ENCODE assay signal across 8 cellular contexts in the genomic region with DNA sequence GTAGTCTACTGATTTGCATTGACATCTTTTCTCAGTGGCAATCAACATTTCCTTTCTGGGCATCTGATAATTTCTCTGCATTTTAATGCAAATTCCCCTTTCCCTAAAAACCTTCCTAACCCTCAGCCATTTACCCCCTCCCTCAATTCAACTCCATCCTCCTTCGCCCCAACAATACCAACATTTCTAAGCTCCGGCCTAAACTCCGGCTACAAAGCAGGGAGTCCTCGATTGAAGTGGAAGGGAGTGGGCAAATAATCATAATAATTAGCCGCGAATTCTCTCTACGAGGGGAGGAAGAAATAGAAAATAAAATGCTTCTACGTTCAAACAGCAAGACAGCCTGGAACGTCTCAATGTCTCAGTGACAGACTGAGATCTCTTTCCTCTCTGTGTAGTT. TPM values are rescaled to one million over a fixed set of nuclear protein-coding genes. Genes with fewer than 3 reads are reported as not detected.
DNase-seq lines count a peak whose midpoint lies in the region; ATAC-seq, FAIRE-seq and TF ChIP-seq lines count a peak whose summit lies in the region.

No MANE protein-coding gene starts in this region.

- H3K27ac ChIP-seq in OCI-LY7 (ENCODE audit: low read depth, low read length, poor library complexity, severe bottlenecking) (peak overlapping the region; percentile 90), rectal smooth muscle tissue (ENCODE audit: low read depth, low read length) (peak overlapping the region; percentile 83)

- POLR2A ChIA-PET in OCI-LY7 (lab: Charles Lee): interaction anchor here (1.4 to 4.1 kb wide), 6 partner anchors 109 to 236 kb away, joined by 4 to 31 read pairs (median 8); no protein-coding TSS in a partner anchor

- H3K4me1 ChIP-seq in OCI-LY7 (ENCODE audit: insufficient read depth, low read length, poor library complexity, severe bottlenecking): peaks cover 46% of the 10 kb centered on the region
- peaks cover 30% of the 10 kb centered on the region for H3K4me1 ChIP-seq in rectal smooth muscle tissue (ENCODE audit: control insufficient read depth, insufficient read depth, low read length)
- H3K4me1 ChIP-seq in mucosa of descending colon (ENCODE audit: low read depth): peaks cover 17% of the 10 kb centered on the region

- CTCF ChIA-PET in OCI-LY7 (lab: Charles Lee; ENCODE audit: unreplicated experiment): interaction anchor here (1.4 kb wide), 1 partner anchor 109 kb away, joined by 5 read pairs; no protein-coding TSS in a partner anchor

- intact Hi-C loops in OCI-LY7 (cut with micrococcal nuclease; ENCODE audit: unreplicated experiment) (loop anchor here (2.0 kb wide), 1 partner anchor 660 kb away; no protein-coding TSS in a partner anchor), mucosa of descending colon (cut with DNase I, micrococcal nuclease) (no loop called here)

- no peak for TF ChIP-seq CTCF in OCI-LY7 (conservative IDR thresholded peaks at IDR 0.05; ENCODE audit: low read length)
- no peak for TF ChIP-seq CTCF in epithelial cell of proximal tubule (conservative IDR thresholded peaks at IDR 0.05; ENCODE audit: low read depth, low read length)
- TF ChIP-seq CTCF in mucosa of descending colon (IDR thresholded peaks at IDR 0.05): no peak

- no peak overlapping the region for H3K9ac ChIP-seq in rectal smooth muscle tissue (ENCODE audit: low read length)

- peaks cover 92% of the 10 kb centered on the region for H3K79me2 ChIP-seq in OCI-LY7 (ENCODE audit: insufficient read depth, low read depth, low read length)

- no TSS peak for BruUV-seq in OCI-LY7 (replicated peaks; lab: Mats Ljungman, UMichigan)

- DNase-seq in GM19239 (ENCODE audit: insufficient read length, low spot score): no peak
- no peak for DNase-seq in OCI-LY7 (ENCODE audit: low spot score)
- DNase-seq in epithelial cell of proximal tubule (ENCODE audit: low read depth): no peak
- no peak for DNase-seq in mucosa of descending colon
- DNase-seq in DMS153 treated with DMSO at 0.1 percent for 48 hours (lab: John Stamatoyannopoulos, UW; ENCODE audit: unreplicated experiment): no peak

- H4K20me1 ChIP-seq in OCI-LY7 (ENCODE audit: insufficient read depth, low read length): peaks cover 16% of the 10 kb centered on the region; the same call in 1 of the 2 replicates

- H3K4me3 ChIP-seq in OCI-LY7 (ENCODE audit: low read depth, low read length, poor library complexity, severe bottlenecking) (peak overlapping the region; percentile 93), epithelial cell of proximal tubule (ENCODE audit: low read depth, low read length) (peak overlapping the region; percentile 85), rectal smooth muscle tissue (ENCODE audit: low read length) (peak overlapping the region; percentile 87), mucosa of descending colon (no peak overlapping the region)

- peak; percentile 8 for FAIRE-seq in GM19239 (lab: Jason Lieb, UNC)

- no peak for ATAC-seq in mucosa of descending colon
- no peak for ATAC-seq in HG03280 (IDR thresholded peaks at IDR 0.05; ENCODE audit: unreplicated experiment)
- no peak for ATAC-seq in GM18519 (IDR thresholded peaks at IDR 0.05; ENCODE audit: low FRiP score, unreplicated experiment)

- H3K9me3 ChIP-seq in OCI-LY7 (ENCODE audit: low read length) (no peaks in the 10 kb centered on the region), mucosa of descending colon (no peaks in the 10 kb centered on the region)

- H3K9me2 ChIP-seq in OCI-LY7 (ENCODE audit: insufficient read depth, low read length): no peaks in the 10 kb centered on the region

- H3K36me3 ChIP-seq in OCI-LY7 (ENCODE audit: insufficient read depth, low read length) (peaks cover 63% of the 10 kb centered on the region), rectal smooth muscle tissue (ENCODE audit: control insufficient read depth, insufficient read depth, low read length) (no peaks in the 10 kb centered on the region), mucosa of descending colon (ENCODE audit: low read depth) (no peaks in the 10 kb centered on the region)

- H2AFZ ChIP-seq in OCI-LY7 (ENCODE audit: low read length): no peak overlapping the region

- peak overlapping the region; percentile 100 for H3K4me2 ChIP-seq in OCI-LY7 (ENCODE audit: low read length)

- H3K27me3 ChIP-seq in rectal smooth muscle tissue (ENCODE audit: control insufficient read depth, insufficient read depth, low read length): no peaks in the 10 kb centered on the region

RNA-seq across cellular contexts. Expression of a gene that starts 4.6 kb away (rescaled TPM):
- total RNA-seq in OCI-LY7 (2014; rRNA removed; shearing (Covaris generic)): 54.9 and 64.3 TPM in 2 replicates
- total RNA-seq in OCI-LY7 (2022) (163 and 167 TPM in 2 replicates), epithelial cell of proximal tubule (3.5 and 4.4 TPM in 2 replicates), mucosa of descending colon (10 to 100 TPM; 22.8 to 59.6 (median 40.7) TPM)
